In genomic region chr15:80371924-80372323, GRCh38 we compare ENCODE assay signal across 30 cellular contexts. TPM values are rescaled to one million over a fixed set of nuclear protein-coding genes. Genes with fewer than 3 reads are reported as not detected.
"Had no signal": no experiment of that assay in that cellular context is flagged by ENCODE, and none has a peak within 500 bp of the region (broad histone marks: within the 10 kb centered on the region; RNA-seq: fewer than 3 reads in every experiment).

No MANE protein-coding gene starts in this region.

- H3K36me3 ChIP-seq: left ventricle myocardium inferior, neural progenitor cell, neutrophil, ovary, prostate gland, sigmoid colon, spleen, suprapubic skin, thoracic aorta, tibial artery, upper lobe of right lung had no signal

- H3K27ac ChIP-seq: hepatocyte, left ventricle myocardium inferior, neural progenitor cell, neutrophil, ovary, prostate gland, sigmoid colon, spleen, suprapubic skin, thoracic aorta, tibial artery, upper lobe of right lung had no signal

- ATAC-seq: natural killer cell; right cardiac atrium; stimulated activated effector memory CD8-positive, alpha-beta T cell treated with anti-CD3 and anti-CD28 coated beads, Interleukin-12 subunit alpha, Interleukin-12 subunit beta, amount 100 ng/mL, for 72 hours; upper lobe of right lung had no signal

- H3K27ac Mint-ChIP-seq: mesothelial cell of epicardium; naive B cell; natural killer cell; nephron progenitor cell; neural progenitor cell; stimulated activated effector memory CD8-positive, alpha-beta T cell treated with anti-CD3 and anti-CD28 coated beads, Interleukin-12 subunit alpha, Interleukin-12 subunit beta, amount 100 ng/mL, for 72 hours; stimulated activated naive CD8-positive, alpha-beta T cell treated with anti-CD3 and anti-CD28 coated beads, Interleukin-15, Interleukin-2, amounts not matched to agents 100 ng/mL and 50 ng/mL, for 24 hours had no signal

- H3K4me1 Mint-ChIP-seq: mesothelial cell of epicardium; naive B cell; natural killer cell; neural progenitor cell; stimulated activated effector memory CD8-positive, alpha-beta T cell treated with anti-CD3 and anti-CD28 coated beads, Interleukin-12 subunit alpha, Interleukin-12 subunit beta, amount 100 ng/mL, for 72 hours had no signal

- H3K4me2 ChIP-seq: hepatocyte, neural progenitor cell had no signal

- H3K36me3 Mint-ChIP-seq: mesothelial cell of epicardium; neural progenitor cell; stimulated activated effector memory CD8-positive, alpha-beta T cell treated with anti-CD3 and anti-CD28 coated beads, Interleukin-12 subunit alpha, Interleukin-12 subunit beta, amount 100 ng/mL, for 72 hours had no signal

- DNase-seq: islet precursor cell; left ventricle myocardium inferior; mesendoderm; naive B cell; natural killer cell; nephron progenitor cell; occipital lobe; ovary; retina; right cardiac atrium; sigmoid colon; small intestine; spleen; stimulated activated CD4-positive, alpha-beta T cell treated with anti-CD3 and anti-CD28 coated beads, Interleukin-4, amount 100 ng/mL, for 24 hours; stimulated activated naive CD4-positive, alpha-beta T cell; tibial artery; trophoblast cell; upper lobe of right lung had no signal

- H3K79me2 ChIP-seq: hepatocyte had no signal

- H3K4me1 ChIP-seq: neural progenitor cell, prostate gland, sigmoid colon, spleen, suprapubic skin, tibial artery, upper lobe of right lung had no signal

- FAIRE-seq: small intestine, urothelium cell line had no signal

- H2AFZ ChIP-seq: hepatocyte, neural progenitor cell had no signal

- H3K9ac ChIP-seq: neural progenitor cell had no signal

- H3K9me3 ChIP-seq: prostate gland had no signal

- H3K4me3 Mint-ChIP-seq: mesothelial cell of epicardium; naive B cell; natural killer cell; nephron progenitor cell; neural progenitor cell; stimulated activated effector memory CD8-positive, alpha-beta T cell treated with anti-CD3 and anti-CD28 coated beads, Interleukin-12 subunit alpha, Interleukin-12 subunit beta, amount 100 ng/mL, for 72 hours; stimulated activated naive CD8-positive, alpha-beta T cell treated with anti-CD3 and anti-CD28 coated beads, Interleukin-15, Interleukin-2, amounts not matched to agents 100 ng/mL and 50 ng/mL, for 24 hours had no signal

- H3K27me3 ChIP-seq: hepatocyte, neural progenitor cell, ovary, sigmoid colon, suprapubic skin, tibial artery, upper lobe of right lung had no signal

- H3K4me3 ChIP-seq: hepatocyte, left ventricle myocardium inferior, lung, neural progenitor cell, ovary, prostate gland, sigmoid colon, spleen, suprapubic skin, thoracic aorta, tibial artery, upper lobe of right lung had no signal

RNA-seq across cellular contexts. Expression of gene ARNT2, which starts 32.3 kb away (rescaled TPM):
- total RNA-seq: mononuclear cell, natural killer cell had no signal
